ENCODE assay signal across 7 cellular contexts in genomic region chr2:224522483-224522882, GRCh38.
DNase-seq lines count a peak whose midpoint lies in the region; ATAC-seq and TF ChIP-seq lines count a peak whose summit lies in the region.
"Not testable (repeated sequence)": the region's sequence is repeated elsewhere in the genome, so short reads cannot be mapped to it uniquely, and the experiment has no call there.

No MANE protein-coding gene starts in this region.

- POLR2A ChIA-PET in RWPE1 (lab: Yijun Ruan, JAX; ENCODE audit: low non-redundant PET), result not testable (repeated sequence)
- POLR2A ChIA-PET in activated CD8-positive, alpha-beta T cell treated with anti-CD3 and anti-CD28 coated beads for 36 hours (lab: Charles Lee), result interaction anchor here (1.0 to 1.6 kb wide), 2 partner anchors 11 kb away, joined by 3 to 4 read pairs; no protein-coding TSS in a partner anchor

- H3K79me2 ChIP-seq in DOHH2 (ENCODE audit: control insufficient read depth, low read length), result peaks cover 92% of the 10 kb centered on the region
- H3K79me2 ChIP-seq in Karpas-422 (ENCODE audit: low read length), result peaks cover 99% of the 10 kb centered on the region
- H3K79me2 ChIP-seq in smooth muscle cell (ENCODE audit: low read depth), result peaks cover 98% of the 10 kb centered on the region

- H3K4me3 Mint-ChIP-seq in activated CD8-positive, alpha-beta T cell treated with anti-CD3 and anti-CD28 coated beads for 36 hours, result not testable (repeated sequence)
- peak overlapping the region; percentile 14 for H3K4me3 Mint-ChIP-seq in memory B cell

- H3K4me1 ChIP-seq in DOHH2 (ENCODE audit: control insufficient read depth, low read length), result peaks cover 98% of the 10 kb centered on the region
- peaks cover 98% of the 10 kb centered on the region for H3K4me1 ChIP-seq in Karpas-422 (ENCODE audit: low read length)
- peaks cover 15% of the 10 kb centered on the region for H3K4me1 ChIP-seq in smooth muscle cell (ENCODE audit: low read depth)

- not testable (repeated sequence) for H3K9me3 ChIP-seq in DOHH2 (ENCODE audit: control insufficient read depth, insufficient read depth, low read length); Karpas-422 (ENCODE audit: low read length); smooth muscle cell (replicated peaks; ENCODE audit: low read depth)

- not testable (repeated sequence) for H3K9me2 ChIP-seq in DOHH2 (replicated peaks; ENCODE audit: control insufficient read depth, low read length); Karpas-422 (replicated peaks; ENCODE audit: insufficient read depth, low read length)

- CTCF ChIA-PET in RWPE1 (lab: Yijun Ruan, JAX), result not testable (repeated sequence)
- CTCF ChIA-PET in activated CD8-positive, alpha-beta T cell treated with anti-CD3 and anti-CD28 coated beads for 36 hours (lab: Charles Lee), result interaction anchor here (1.5 kb wide), 1 partner anchor 26 kb away, joined by 3 read pairs; no protein-coding TSS in a partner anchor

- DNase-seq in Karpas-422; RWPE1 (ENCODE audit: low spot score); epithelial cell of prostate (ENCODE audit: low read depth, low spot score); memory B cell (ENCODE audit: low spot score in 2 of 2); smooth muscle cell (lab: John Stamatoyannopoulos, UW; ENCODE audit: unreplicated experiment): not testable (repeated sequence)
- peak; percentile 20 for DNase-seq in activated CD8-positive, alpha-beta T cell treated with anti-CD3 and anti-CD28 coated beads for 36 hours

- not testable (repeated sequence) for H3K9ac ChIP-seq in Karpas-422 (ENCODE audit: low read length); smooth muscle cell (ENCODE audit: low read depth)

- intact Hi-C loops in activated CD8-positive, alpha-beta T cell treated with anti-CD3 and anti-CD28 coated beads for 36 hours (cut with micrococcal nuclease), result loop anchor here (5.0 kb wide), 1 partner anchor 60 kb away; no protein-coding TSS in a partner anchor

- H3F3A ChIP-seq in DOHH2 (ENCODE audit: control insufficient read depth, insufficient read depth), result peaks cover 45% of the 10 kb centered on the region
- not testable (repeated sequence) for H3F3A ChIP-seq in smooth muscle cell (ENCODE audit: low read depth)

- not testable (repeated sequence) for H3K9me3 Mint-ChIP-seq in activated CD8-positive, alpha-beta T cell treated with anti-CD3 and anti-CD28 coated beads for 36 hours; memory B cell

- H3K4me2 ChIP-seq in DOHH2 (ENCODE audit: low read length) (peak overlapping the region; percentile 73), Karpas-422 (ENCODE audit: low read depth, low read length, poor library complexity, severe bottlenecking) (peak overlapping the region; percentile 54)
- not testable (repeated sequence) for H3K4me2 ChIP-seq in smooth muscle cell

- not testable (repeated sequence) for TF ChIP-seq CTCF in DOHH2 (IDR thresholded peaks at IDR 0.05; ENCODE audit: low read depth, low read length, poor library complexity, severe bottlenecking); RWPE1 (conservative IDR thresholded peaks at IDR 0.05; ENCODE audit: low read depth); activated CD8-positive, alpha-beta T cell treated with anti-CD3 and anti-CD28 coated beads for 36 hours (IDR thresholded peaks at IDR 0.05); smooth muscle cell (IDR thresholded peaks at IDR 0.05; ENCODE audit: borderline replicate concordance, insufficient read depth, poor library complexity, severe bottlenecking)

- H4K20me1 ChIP-seq in DOHH2 (ENCODE audit: control insufficient read depth, insufficient read depth, low read depth, low read length); Karpas-422 (ENCODE audit: insufficient read depth, low read depth, low read length): not testable (repeated sequence)
- H4K20me1 ChIP-seq in smooth muscle cell (ENCODE audit: low read depth), result peaks cover 72% of the 10 kb centered on the region

- H3K27me3 Mint-ChIP-seq in activated CD8-positive, alpha-beta T cell treated with anti-CD3 and anti-CD28 coated beads for 36 hours; memory B cell: not testable (repeated sequence)

- H3K36me3 ChIP-seq in DOHH2 (ENCODE audit: control insufficient read depth, low read length), result peaks cover 41% of the 10 kb centered on the region
- H3K36me3 ChIP-seq in Karpas-422 (ENCODE audit: insufficient read depth, low read length); smooth muscle cell (ENCODE audit: low read depth): not testable (repeated sequence)

- H3K27ac Mint-ChIP-seq in activated CD8-positive, alpha-beta T cell treated with anti-CD3 and anti-CD28 coated beads for 36 hours, result peak overlapping the region; percentile 15
- peak overlapping the region; percentile 95 for H3K27ac Mint-ChIP-seq in memory B cell

- peaks cover 72% of the 10 kb centered on the region for H3K4me1 Mint-ChIP-seq in activated CD8-positive, alpha-beta T cell treated with anti-CD3 and anti-CD28 coated beads for 36 hours (ENCODE audit: low read depth)
- H3K4me1 Mint-ChIP-seq in memory B cell, result peaks cover 48% of the 10 kb centered on the region

- WGBS in smooth muscle cell (ENCODE audit: low lambda C conversion rate), result 98% methylated on average over 10 of the region's 10 CpGs

- H3K36me3 Mint-ChIP-seq in activated CD8-positive, alpha-beta T cell treated with anti-CD3 and anti-CD28 coated beads for 36 hours (ENCODE audit: low read depth), result peaks cover 18% of the 10 kb centered on the region
- H3K36me3 Mint-ChIP-seq in memory B cell, result not testable (repeated sequence)

- ATAC-seq in activated CD8-positive, alpha-beta T cell treated with anti-CD3 and anti-CD28 coated beads for 36 hours; memory B cell (ENCODE audit: low read depth): not testable (repeated sequence)

- H3K4me3 ChIP-seq in DOHH2 (ENCODE audit: low read length), result peak overlapping the region; percentile 56
- not testable (repeated sequence) for H3K4me3 ChIP-seq in Karpas-422 (ENCODE audit: low read length); smooth muscle cell

- peak overlapping the region; percentile 90 for H3K27ac ChIP-seq in DOHH2 (ENCODE audit: low read depth, low read length)
- peak overlapping the region; percentile 89 for H3K27ac ChIP-seq in Karpas-422 (ENCODE audit: low read length)
- H3K27ac ChIP-seq in RWPE1, result peak overlapping the region; percentile 54
- H3K27ac ChIP-seq in epithelial cell of prostate, result peak overlapping the region; percentile 8
- peak overlapping the region; percentile 78 for H3K27ac ChIP-seq in smooth muscle cell (ENCODE audit: low read depth)

- H3K27me3 ChIP-seq in DOHH2 (ENCODE audit: control insufficient read depth, low read length); Karpas-422 (ENCODE audit: low read length); smooth muscle cell (ENCODE audit: low read depth): not testable (repeated sequence)

- H2AFZ ChIP-seq in Karpas-422 (ENCODE audit: low read length); smooth muscle cell (ENCODE audit: low read depth): not testable (repeated sequence)

Comparison
In these comparisons a context has a peak if more than half of its experiments do, and no peak if none do; other contexts are left out.
1. H3K27ac ChIP-seq: peak in every context shown above with its lines; median percentile 90 in DOHH2; 89 in Karpas-422; 78 in smooth muscle cell; 54 in RWPE1; 8 in epithelial cell of prostate.